In genomic region chr9:89892053-89892419, GRCh38 we compare ENCODE assay signal across 15 cellular contexts.
A peak's percentile ranks its signal among the peaks of the same experiment; 100 is the strongest.
DNase-seq lines count a peak whose midpoint lies in the region; ATAC-seq and TF ChIP-seq lines count a peak whose summit lies in the region.
"Had no signal": no experiment of that assay in that cellular context is flagged by ENCODE, and none has a peak within 500 bp of the region (broad histone marks: within the 10 kb centered on the region; RNA-seq: fewer than 3 reads in every experiment).

No MANE protein-coding gene starts in this region.

- H3K4me2 ChIP-seq in PC-3 (ENCODE audit: low read length) = no peak overlapping the region

- no peak overlapping the region for H3K4me3 ChIP-seq in ascending aorta
- H3K4me3 ChIP-seq in muscle layer of colon (ENCODE audit: low read depth in 1 of 2, low read length in 2 of 2) = no peak overlapping the region
- H3K4me3 ChIP-seq in suprapubic skin = no peak overlapping the region
- H3K4me3 ChIP-seq in PC-3 (ENCODE audit: low read length) = no peak overlapping the region
- no peak overlapping the region for H3K4me3 ChIP-seq in CD8-positive, alpha-beta T cell (ENCODE audit: low read depth, low read length)
- H3K4me3 ChIP-seq: SJSA1 had no signal

- H3K9ac ChIP-seq in muscle layer of colon (ENCODE audit: low read length) = no peak overlapping the region
- H3K9ac ChIP-seq in PC-3 (ENCODE audit: low read length) = no peak overlapping the region

- intact Hi-C loops in ascending aorta (cut with DNase I) (no loop called here), left cardiac atrium (cut with DNase I) (no loop called here), PC-3 (cut with micrococcal nuclease) (no loop called here)
- intact Hi-C loops in CD8-positive, alpha-beta T cell (cut with DNase I, micrococcal nuclease) = no loop called here

- no peaks in the 10 kb centered on the region for H3K9me3 Mint-ChIP-seq in CD8-positive, alpha-beta T cell
- H3K9me3 Mint-ChIP-seq: CD4-positive, CD25-positive, alpha-beta regulatory T cell had no signal

- H3K79me2 ChIP-seq in PC-3 (ENCODE audit: low read length) = no peaks in the 10 kb centered on the region

- TF ChIP-seq POLR2A in suprapubic skin (IDR thresholded peaks at IDR 0.05) = no peak

- no peaks in the 10 kb centered on the region for H3K9me2 ChIP-seq in PC-3 (replicated peaks; ENCODE audit: low read length)

- no peaks in the 10 kb centered on the region for H3K27me3 ChIP-seq in ascending aorta
- no peaks in the 10 kb centered on the region for H3K27me3 ChIP-seq in muscle layer of colon (ENCODE audit: control insufficient read depth in 1 of 2, insufficient read depth in 2 of 2, low read length in 2 of 2)
- H3K27me3 ChIP-seq in suprapubic skin = no peaks in the 10 kb centered on the region
- no peaks in the 10 kb centered on the region for H3K27me3 ChIP-seq in PC-3 (ENCODE audit: low read length)
- no peaks in the 10 kb centered on the region for H3K27me3 ChIP-seq in CD8-positive, alpha-beta T cell (ENCODE audit: insufficient read depth, low read length)
- H3K27me3 ChIP-seq: SJSA1 had no signal

- H3K9me3 ChIP-seq in ascending aorta (no peaks in the 10 kb centered on the region), muscle layer of colon (ENCODE audit: low read length) (no peaks in the 10 kb centered on the region), suprapubic skin (no peaks in the 10 kb centered on the region), PC-3 (ENCODE audit: low read length) (no peaks in the 10 kb centered on the region)
- no peaks in the 10 kb centered on the region for H3K9me3 ChIP-seq in CD8-positive, alpha-beta T cell (ENCODE audit: low read length)
- H3K9me3 ChIP-seq: SJSA1 had no signal

- 16% methylated on average over 3 of the region's 3 CpGs for WGBS in suprapubic skin

- H3K27ac ChIP-seq in ascending aorta = peak overlapping the region; percentile 31 to 41
- peak overlapping the region; percentile 86 for H3K27ac ChIP-seq in muscle layer of colon (ENCODE audit: low read depth, low read length)
- H3K27ac ChIP-seq in suprapubic skin = peak overlapping the region; percentile 47
- H3K27ac ChIP-seq in PC-3 (ENCODE audit: low read length) = no peak overlapping the region
- no peak overlapping the region for H3K27ac ChIP-seq in CD8-positive, alpha-beta T cell (ENCODE audit: low read depth, low read length)
- H3K27ac ChIP-seq: SJSA1 had no signal

- TF ChIP-seq EP300 in suprapubic skin (IDR thresholded peaks at IDR 0.05) = no peak

- POLR2A ChIA-PET in PC-3 (lab: Charles Lee; ENCODE audit: unreplicated experiment) = no interaction called here
- POLR2A ChIA-PET in CD8-positive, alpha-beta T cell (lab: Charles Lee) = no interaction called here

- H3K4me1 ChIP-seq in ascending aorta (peaks cover 0 to 14% of the 10 kb centered on the region in 2 donors), muscle layer of colon (ENCODE audit: insufficient read depth, low read length) (peaks cover 27% of the 10 kb centered on the region), suprapubic skin (peaks cover 19% of the 10 kb centered on the region), PC-3 (ENCODE audit: insufficient read depth, low read length) (no peaks in the 10 kb centered on the region)
- no peaks in the 10 kb centered on the region for H3K4me1 ChIP-seq in CD8-positive, alpha-beta T cell (ENCODE audit: insufficient read depth, low read length)
- H3K4me1 ChIP-seq: SJSA1 had no signal

- no peaks in the 10 kb centered on the region for H3K36me3 Mint-ChIP-seq in CD8-positive, alpha-beta T cell
- H3K36me3 Mint-ChIP-seq: CD4-positive, CD25-positive, alpha-beta regulatory T cell had no signal

- DNase-seq in ascending aorta (ENCODE audit: low spot score in 2 of 2) (no peak), left cardiac atrium (no peak), suprapubic skin (ENCODE audit: low spot score in 2 of 2) (no peak), PC-3 (no peak)
- DNase-seq in CD8-positive, alpha-beta T cell = no peak
- DNase-seq: ACHN; activated CD8-positive, alpha-beta T cell treated with anti-CD3 and anti-CD28 coated beads, Interleukin-2, amount 10 ng/mL, durations not matched to agents 7 days and 5 days; CD4-positive, CD25-positive, alpha-beta regulatory T cell; NCI-H1417 treated with DMSO at 0.1 percent for 48 hours; NCI-H69 had no signal

- H3K4me3 Mint-ChIP-seq in CD8-positive, alpha-beta T cell = no peak overlapping the region
- H3K4me3 Mint-ChIP-seq: activated CD8-positive, alpha-beta T cell treated with anti-CD3 and anti-CD28 coated beads, Interleukin-2, amount 10 ng/mL, durations not matched to agents 7 days and 5 days; CD4-positive, CD25-positive, alpha-beta regulatory T cell had no signal

- H4K20me1 ChIP-seq in PC-3 (ENCODE audit: low read length) = no peaks in the 10 kb centered on the region

- no peaks in the 10 kb centered on the region for H3F3A ChIP-seq in PC-3 (ENCODE audit: low read length, unreplicated experiment)

- no peaks in the 10 kb centered on the region for H3K27me3 Mint-ChIP-seq in CD8-positive, alpha-beta T cell (ENCODE audit: low read depth)

- CTCF ChIA-PET in PC-3 (lab: Charles Lee) = no interaction called here
- CTCF ChIA-PET in CD8-positive, alpha-beta T cell (lab: Charles Lee) = no interaction called here

- no peak overlapping the region for H2AFZ ChIP-seq in PC-3 (ENCODE audit: low read length)

- ATAC-seq in left cardiac atrium = peak; percentile 75 to 79
- ATAC-seq in GM18511 (IDR thresholded peaks at IDR 0.05; ENCODE audit: unreplicated experiment) = no peak
- ATAC-seq in PC-3 = no peak
- ATAC-seq in GM18498 (IDR thresholded peaks at IDR 0.05; ENCODE audit: unreplicated experiment) = no peak
- ATAC-seq in CD8-positive, alpha-beta T cell = no peak
- ATAC-seq: activated CD8-positive, alpha-beta T cell treated with anti-CD3 and anti-CD28 coated beads, Interleukin-2, amount 10 ng/mL, durations not matched to agents 7 days and 5 days; esophagus mucosa had no signal

- no TSS peak for BruUV-seq in PC-3 (replicated peaks; lab: Mats Ljungman, UMichigan)

- TF ChIP-seq CTCF in ascending aorta (IDR thresholded peaks at IDR 0.05) (no peak), suprapubic skin (IDR thresholded peaks at IDR 0.05) (no peak), PC-3 (conservative IDR thresholded peaks at IDR 0.05; ENCODE audit: low read depth, low read length) (no peak)
- no peak for TF ChIP-seq CTCF in CD8-positive, alpha-beta T cell (IDR thresholded peaks at IDR 0.05)

- H3K36me3 ChIP-seq in ascending aorta = no peaks in the 10 kb centered on the region
- no peaks in the 10 kb centered on the region for H3K36me3 ChIP-seq in muscle layer of colon (ENCODE audit: insufficient read depth, low read length)
- no peaks in the 10 kb centered on the region for H3K36me3 ChIP-seq in suprapubic skin
- no peaks in the 10 kb centered on the region for H3K36me3 ChIP-seq in PC-3 (ENCODE audit: low read depth, low read length)
- no peaks in the 10 kb centered on the region for H3K36me3 ChIP-seq in CD8-positive, alpha-beta T cell (ENCODE audit: insufficient read depth, low read length)
- H3K36me3 ChIP-seq: SJSA1 had no signal

- H3K27ac Mint-ChIP-seq in CD8-positive, alpha-beta T cell = no peak overlapping the region
- H3K27ac Mint-ChIP-seq: activated CD8-positive, alpha-beta T cell treated with anti-CD3 and anti-CD28 coated beads, Interleukin-2, amount 10 ng/mL, durations not matched to agents 7 days and 5 days; CD4-positive, CD25-positive, alpha-beta regulatory T cell had no signal

- H3K4me1 Mint-ChIP-seq in CD8-positive, alpha-beta T cell (ENCODE audit: low read depth) = no peaks in the 10 kb centered on the region
- H3K4me1 Mint-ChIP-seq: CD4-positive, CD25-positive, alpha-beta regulatory T cell had no signal

Comparison
In these comparisons a context has a peak if more than half of its experiments do, and no peak if none do; other contexts are left out.
1. H3K27ac ChIP-seq: peak in ascending aorta (2 of 2), muscle layer of colon (single experiment) and suprapubic skin (single experiment); none in PC-3 (single experiment) and CD8-positive, alpha-beta T cell (single experiment).
2. ATAC-seq: peak in left cardiac atrium (2 of 2); none in GM18511 (single experiment), PC-3 (single experiment), GM18498 (single experiment) and CD8-positive, alpha-beta T cell (single experiment).